1 cellular context compared by ENCODE assay signal in the genomic region with DNA sequence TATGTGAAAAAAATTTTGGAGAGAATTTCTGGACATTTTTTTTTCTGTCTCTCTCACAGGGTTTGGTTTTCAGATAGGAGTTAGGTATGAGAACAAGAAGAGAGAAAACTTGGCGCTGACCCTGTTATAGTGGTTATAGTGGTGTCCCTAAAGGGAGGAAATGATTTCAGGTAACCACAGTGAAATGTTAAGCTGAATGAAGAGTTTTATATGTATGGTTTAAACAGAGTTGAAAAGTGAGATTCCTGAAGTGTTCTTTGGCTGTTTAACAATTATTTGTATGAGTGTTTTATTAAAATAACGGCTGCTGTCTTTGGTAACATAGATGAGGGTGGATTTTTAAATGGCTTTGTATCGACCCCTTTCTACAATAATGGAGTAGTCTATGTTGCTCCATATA.
TF ChIP-seq lines count a peak whose summit lies in the region.

No MANE protein-coding gene starts in this region.

TF ChIP-seq in GM23338, 12 proteins besides CTCF, POLR2A, EP300 and RAD21 (continued from another document):
- TF ChIP-seq, protein P1, sequence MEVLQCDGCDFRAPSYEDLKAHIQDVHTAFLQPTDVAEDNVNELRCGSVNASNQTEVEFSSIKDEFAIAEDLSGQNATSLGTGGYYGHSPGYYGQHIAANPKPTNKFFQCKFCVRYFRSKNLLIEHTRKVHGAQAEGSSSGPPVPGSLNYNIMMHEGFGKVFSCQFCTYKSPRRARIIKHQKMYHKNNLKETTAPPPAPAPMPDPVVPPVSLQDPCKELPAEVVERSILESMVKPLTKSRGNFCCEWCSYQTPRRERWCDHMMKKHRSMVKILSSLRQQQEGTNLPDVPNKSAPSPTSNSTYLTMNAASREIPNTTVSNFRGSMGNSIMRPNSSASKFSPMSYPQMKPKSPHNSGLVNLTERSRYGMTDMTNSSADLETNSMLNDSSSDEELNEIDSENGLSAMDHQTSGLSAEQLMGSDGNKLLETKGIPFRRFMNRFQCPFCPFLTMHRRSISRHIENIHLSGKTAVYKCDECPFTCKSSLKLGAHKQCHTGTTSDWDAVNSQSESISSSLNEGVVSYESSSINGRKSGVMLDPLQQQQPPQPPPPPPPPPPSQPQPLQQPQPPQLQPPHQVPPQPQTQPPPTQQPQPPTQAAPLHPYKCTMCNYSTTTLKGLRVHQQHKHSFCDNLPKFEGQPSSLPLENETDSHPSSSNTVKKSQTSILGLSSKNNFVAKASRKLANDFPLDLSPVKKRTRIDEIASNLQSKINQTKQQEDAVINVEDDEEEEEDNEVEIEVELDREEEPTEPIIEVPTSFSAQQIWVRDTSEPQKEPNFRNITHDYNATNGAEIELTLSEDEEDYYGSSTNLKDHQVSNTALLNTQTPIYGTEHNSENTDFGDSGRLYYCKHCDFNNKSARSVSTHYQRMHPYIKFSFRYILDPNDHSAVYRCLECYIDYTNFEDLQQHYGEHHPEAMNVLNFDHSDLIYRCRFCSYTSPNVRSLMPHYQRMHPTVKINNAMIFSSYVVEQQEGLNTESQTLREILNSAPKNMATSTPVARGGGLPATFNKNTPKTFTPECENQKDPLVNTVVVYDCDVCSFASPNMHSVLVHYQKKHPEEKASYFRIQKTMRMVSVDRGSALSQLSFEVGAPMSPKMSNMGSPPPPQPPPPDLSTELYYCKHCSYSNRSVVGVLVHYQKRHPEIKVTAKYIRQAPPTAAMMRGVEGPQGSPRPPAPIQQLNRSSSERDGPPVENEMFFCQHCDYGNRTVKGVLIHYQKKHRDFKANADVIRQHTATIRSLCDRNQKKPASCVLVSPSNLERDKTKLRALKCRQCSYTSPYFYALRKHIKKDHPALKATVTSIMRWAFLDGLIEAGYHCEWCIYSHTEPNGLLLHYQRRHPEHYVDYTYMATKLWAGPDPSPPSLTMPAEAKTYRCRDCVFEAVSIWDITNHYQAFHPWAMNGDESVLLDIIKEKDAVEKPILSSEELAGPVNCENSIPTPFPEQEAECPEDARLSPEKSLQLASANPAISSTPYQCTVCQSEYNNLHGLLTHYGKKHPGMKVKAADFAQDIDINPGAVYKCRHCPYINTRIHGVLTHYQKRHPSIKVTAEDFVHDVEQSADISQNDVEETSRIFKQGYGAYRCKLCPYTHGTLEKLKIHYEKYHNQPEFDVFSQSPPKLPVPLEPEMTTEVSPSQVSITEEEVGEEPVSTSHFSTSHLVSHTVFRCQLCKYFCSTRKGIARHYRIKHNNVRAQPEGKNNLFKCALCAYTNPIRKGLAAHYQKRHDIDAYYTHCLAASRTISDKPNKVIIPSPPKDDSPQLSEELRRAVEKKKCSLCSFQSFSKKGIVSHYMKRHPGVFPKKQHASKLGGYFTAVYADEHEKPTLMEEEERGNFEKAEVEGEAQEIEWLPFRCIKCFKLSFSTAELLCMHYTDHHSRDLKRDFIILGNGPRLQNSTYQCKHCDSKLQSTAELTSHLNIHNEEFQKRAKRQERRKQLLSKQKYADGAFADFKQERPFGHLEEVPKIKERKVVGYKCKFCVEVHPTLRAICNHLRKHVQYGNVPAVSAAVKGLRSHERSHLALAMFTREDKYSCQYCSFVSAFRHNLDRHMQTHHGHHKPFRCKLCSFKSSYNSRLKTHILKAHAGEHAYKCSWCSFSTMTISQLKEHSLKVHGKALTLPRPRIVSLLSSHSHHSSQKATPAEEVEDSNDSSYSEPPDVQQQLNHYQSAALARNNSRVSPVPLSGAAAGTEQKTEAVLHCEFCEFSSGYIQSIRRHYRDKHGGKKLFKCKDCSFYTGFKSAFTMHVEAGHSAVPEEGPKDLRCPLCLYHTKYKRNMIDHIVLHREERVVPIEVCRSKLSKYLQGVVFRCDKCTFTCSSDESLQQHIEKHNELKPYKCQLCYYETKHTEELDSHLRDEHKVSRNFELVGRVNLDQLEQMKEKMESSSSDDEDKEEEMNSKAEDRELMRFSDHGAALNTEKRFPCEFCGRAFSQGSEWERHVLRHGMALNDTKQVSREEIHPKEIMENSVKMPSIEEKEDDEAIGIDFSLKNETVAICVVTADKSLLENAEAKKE (CRISPR knock-in tag; IDR thresholded peaks at IDR 0.05): no peak
- TF ChIP-seq EZH2phosphoT487 (IDR thresholded peaks at IDR 0.05; ENCODE audit: unreplicated experiment) (no peak), ZNF331 (CRISPR knock-in tag; IDR thresholded peaks at IDR 0.05; ENCODE audit: low read depth) (no peak), ZNF114 (CRISPR knock-in tag; IDR thresholded peaks at IDR 0.05) (no peak)
- TF ChIP-seq, protein P2, sequence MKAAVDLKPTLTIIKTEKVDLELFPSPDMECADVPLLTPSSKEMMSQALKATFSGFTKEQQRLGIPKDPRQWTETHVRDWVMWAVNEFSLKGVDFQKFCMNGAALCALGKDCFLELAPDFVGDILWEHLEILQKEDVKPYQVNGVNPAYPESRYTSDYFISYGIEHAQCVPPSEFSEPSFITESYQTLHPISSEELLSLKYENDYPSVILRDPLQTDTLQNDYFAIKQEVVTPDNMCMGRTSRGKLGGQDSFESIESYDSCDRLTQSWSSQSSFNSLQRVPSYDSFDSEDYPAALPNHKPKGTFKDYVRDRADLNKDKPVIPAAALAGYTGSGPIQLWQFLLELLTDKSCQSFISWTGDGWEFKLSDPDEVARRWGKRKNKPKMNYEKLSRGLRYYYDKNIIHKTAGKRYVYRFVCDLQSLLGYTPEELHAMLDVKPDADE (IDR thresholded peaks at IDR 0.05): no peak
